In the genomic region with DNA sequence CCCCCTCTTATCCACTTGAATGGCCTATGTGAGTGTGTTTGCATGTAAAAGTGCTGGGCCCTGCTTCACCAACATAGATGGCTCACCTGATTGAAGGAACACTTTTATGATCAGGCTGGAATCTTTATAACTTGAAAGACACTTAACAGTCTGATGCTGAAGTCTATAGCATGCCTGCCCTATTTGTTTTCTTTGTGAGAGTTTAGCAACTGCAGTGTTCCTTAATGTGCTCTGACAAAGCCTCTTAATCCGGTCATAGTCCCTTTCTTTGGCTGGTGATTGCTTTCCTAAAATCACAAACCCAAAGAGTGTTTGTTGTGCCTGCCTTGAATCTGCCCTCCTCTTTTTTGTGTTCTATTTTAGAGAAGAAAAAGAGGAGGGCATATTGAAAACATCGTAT, we compare ENCODE assay signal across 1 cellular context.
TF ChIP-seq lines count a peak whose summit lies in the region.

No MANE protein-coding gene starts in this region.

TF ChIP-seq in WTC11, 78 proteins besides CTCF, POLR2A, EP300 and RAD21 (continued from another document):
- TF ChIP-seq, protein P1, sequence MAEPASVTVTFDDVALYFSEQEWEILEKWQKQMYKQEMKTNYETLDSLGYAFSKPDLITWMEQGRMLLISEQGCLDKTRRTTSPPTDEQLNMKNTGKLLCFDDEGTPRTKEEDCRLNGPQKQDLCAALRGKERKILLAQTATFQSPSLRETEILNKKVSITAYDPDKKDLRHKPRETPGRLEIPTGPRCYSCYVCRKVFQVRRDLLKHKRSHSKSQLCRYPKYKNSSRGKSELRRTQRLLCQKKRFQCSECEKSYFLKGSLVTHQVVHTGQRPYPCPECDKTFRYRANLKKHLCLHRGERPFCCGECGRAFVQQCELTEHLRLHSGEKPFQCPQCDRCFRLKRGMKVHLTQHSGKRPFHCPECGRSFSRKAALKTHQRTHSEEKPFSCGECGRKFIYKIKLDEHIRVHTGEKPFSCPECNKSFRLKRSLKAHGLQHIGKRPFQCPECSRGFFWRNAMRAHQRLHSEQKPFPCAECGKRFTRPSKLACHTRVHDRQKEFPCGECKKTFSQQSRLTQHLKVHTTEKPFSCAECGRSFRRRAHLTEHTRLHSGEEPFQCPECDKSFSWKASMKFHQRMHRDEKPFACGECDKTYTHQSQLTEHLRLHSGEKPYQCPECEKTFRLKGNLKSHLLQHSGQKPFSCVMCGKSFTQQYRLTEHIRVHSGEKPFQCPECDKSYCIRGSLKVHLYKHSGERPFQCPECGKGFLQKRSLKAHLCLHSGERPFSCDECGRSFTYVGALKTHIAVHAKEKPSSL (CRISPR knock-in tag; conservative IDR thresholded peaks at IDR 0.05): no peak
- TF ChIP-seq ZNF416 (CRISPR knock-in tag; IDR thresholded peaks at IDR 0.05) (no peak), JUN (CRISPR knock-in tag; IDR thresholded peaks at IDR 0.05) (no peak), ATF1 (CRISPR knock-in tag; IDR thresholded peaks at IDR 0.05) (no peak), PREB (CRISPR knock-in tag; IDR thresholded peaks at IDR 0.05; ENCODE audit: borderline replicate concordance) (no peak), KAT7 (CRISPR knock-in tag; IDR thresholded peaks at IDR 0.05; ENCODE audit: borderline replicate concordance) (no peak), ESRRA (CRISPR knock-in tag; IDR thresholded peaks at IDR 0.05; ENCODE audit: borderline replicate concordance) (no peak)
